Comparison of ENCODE assay signal across 1 cellular context in the genomic region with DNA sequence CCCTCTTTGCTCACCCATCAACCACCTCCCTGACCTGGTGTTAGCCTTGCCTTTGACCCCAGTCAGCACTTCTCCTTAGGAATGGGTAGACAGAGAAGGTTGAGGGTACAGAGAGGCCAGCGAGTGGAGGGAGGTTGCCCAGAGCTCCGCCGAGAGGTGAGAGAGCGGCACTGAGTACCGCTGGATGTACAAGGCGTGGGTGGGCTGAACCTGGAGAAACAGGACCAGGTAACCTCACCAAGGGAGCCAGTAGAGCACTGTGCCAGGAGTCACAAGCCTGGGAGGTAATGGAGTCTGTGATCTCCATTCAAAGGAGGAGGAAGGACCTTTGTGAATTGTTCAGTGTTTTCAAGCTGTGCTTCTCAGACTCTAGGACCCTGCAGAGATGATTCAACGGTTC.
TF ChIP-seq lines count a peak whose summit lies in the region.

No MANE protein-coding gene starts in this region.

TF ChIP-seq in H1, 55 proteins besides CTCF, POLR2A, EP300 and RAD21 (continued from another document):
- TF ChIP-seq GTF2F1 (IDR thresholded peaks at IDR 0.05; ENCODE audit: borderline replicate concordance, low read depth, low read length) (no peak), JUND (IDR thresholded peaks at IDR 0.05; ENCODE audit: low read length) (no peak), CEBPB (IDR thresholded peaks at IDR 0.05; ENCODE audit: low read depth, low read length) (no peak), CHD2 (IDR thresholded peaks at IDR 0.05; ENCODE audit: low read length) (no peak), ASH2L (IDR thresholded peaks at IDR 0.05; ENCODE audit: low read length) (no peak), RBBP5 (IDR thresholded peaks at IDR 0.05; ENCODE audit: borderline replicate concordance, low read depth, low read length) (no peak)
- TF ChIP-seq, protein P1, sequence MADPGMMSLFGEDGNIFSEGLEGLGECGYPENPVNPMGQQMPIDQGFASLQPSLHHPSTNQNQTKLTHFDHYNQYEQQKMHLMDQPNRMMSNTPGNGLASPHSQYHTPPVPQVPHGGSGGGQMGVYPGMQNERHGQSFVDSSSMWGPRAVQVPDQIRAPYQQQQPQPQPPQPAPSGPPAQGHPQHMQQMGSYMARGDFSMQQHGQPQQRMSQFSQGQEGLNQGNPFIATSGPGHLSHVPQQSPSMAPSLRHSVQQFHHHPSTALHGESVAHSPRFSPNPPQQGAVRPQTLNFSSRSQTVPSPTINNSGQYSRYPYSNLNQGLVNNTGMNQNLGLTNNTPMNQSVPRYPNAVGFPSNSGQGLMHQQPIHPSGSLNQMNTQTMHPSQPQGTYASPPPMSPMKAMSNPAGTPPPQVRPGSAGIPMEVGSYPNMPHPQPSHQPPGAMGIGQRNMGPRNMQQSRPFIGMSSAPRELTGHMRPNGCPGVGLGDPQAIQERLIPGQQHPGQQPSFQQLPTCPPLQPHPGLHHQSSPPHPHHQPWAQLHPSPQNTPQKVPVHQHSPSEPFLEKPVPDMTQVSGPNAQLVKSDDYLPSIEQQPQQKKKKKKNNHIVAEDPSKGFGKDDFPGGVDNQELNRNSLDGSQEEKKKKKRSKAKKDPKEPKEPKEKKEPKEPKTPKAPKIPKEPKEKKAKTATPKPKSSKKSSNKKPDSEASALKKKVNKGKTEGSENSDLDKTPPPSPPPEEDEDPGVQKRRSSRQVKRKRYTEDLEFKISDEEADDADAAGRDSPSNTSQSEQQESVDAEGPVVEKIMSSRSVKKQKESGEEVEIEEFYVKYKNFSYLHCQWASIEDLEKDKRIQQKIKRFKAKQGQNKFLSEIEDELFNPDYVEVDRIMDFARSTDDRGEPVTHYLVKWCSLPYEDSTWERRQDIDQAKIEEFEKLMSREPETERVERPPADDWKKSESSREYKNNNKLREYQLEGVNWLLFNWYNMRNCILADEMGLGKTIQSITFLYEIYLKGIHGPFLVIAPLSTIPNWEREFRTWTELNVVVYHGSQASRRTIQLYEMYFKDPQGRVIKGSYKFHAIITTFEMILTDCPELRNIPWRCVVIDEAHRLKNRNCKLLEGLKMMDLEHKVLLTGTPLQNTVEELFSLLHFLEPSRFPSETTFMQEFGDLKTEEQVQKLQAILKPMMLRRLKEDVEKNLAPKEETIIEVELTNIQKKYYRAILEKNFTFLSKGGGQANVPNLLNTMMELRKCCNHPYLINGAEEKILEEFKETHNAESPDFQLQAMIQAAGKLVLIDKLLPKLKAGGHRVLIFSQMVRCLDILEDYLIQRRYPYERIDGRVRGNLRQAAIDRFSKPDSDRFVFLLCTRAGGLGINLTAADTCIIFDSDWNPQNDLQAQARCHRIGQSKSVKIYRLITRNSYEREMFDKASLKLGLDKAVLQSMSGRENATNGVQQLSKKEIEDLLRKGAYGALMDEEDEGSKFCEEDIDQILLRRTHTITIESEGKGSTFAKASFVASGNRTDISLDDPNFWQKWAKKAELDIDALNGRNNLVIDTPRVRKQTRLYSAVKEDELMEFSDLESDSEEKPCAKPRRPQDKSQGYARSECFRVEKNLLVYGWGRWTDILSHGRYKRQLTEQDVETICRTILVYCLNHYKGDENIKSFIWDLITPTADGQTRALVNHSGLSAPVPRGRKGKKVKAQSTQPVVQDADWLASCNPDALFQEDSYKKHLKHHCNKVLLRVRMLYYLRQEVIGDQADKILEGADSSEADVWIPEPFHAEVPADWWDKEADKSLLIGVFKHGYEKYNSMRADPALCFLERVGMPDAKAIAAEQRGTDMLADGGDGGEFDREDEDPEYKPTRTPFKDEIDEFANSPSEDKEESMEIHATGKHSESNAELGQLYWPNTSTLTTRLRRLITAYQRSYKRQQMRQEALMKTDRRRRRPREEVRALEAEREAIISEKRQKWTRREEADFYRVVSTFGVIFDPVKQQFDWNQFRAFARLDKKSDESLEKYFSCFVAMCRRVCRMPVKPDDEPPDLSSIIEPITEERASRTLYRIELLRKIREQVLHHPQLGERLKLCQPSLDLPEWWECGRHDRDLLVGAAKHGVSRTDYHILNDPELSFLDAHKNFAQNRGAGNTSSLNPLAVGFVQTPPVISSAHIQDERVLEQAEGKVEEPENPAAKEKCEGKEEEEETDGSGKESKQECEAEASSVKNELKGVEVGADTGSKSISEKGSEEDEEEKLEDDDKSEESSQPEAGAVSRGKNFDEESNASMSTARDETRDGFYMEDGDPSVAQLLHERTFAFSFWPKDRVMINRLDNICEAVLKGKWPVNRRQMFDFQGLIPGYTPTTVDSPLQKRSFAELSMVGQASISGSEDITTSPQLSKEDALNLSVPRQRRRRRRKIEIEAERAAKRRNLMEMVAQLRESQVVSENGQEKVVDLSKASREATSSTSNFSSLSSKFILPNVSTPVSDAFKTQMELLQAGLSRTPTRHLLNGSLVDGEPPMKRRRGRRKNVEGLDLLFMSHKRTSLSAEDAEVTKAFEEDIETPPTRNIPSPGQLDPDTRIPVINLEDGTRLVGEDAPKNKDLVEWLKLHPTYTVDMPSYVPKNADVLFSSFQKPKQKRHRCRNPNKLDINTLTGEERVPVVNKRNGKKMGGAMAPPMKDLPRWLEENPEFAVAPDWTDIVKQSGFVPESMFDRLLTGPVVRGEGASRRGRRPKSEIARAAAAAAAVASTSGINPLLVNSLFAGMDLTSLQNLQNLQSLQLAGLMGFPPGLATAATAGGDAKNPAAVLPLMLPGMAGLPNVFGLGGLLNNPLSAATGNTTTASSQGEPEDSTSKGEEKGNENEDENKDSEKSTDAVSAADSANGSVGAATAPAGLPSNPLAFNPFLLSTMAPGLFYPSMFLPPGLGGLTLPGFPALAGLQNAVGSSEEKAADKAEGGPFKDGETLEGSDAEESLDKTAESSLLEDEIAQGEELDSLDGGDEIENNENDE (IDR thresholded peaks at IDR 0.05; ENCODE audit: insufficient replicate concordance, low read length): no peak
